ENCODE assay signal across 8 cellular contexts in the genomic region with DNA sequence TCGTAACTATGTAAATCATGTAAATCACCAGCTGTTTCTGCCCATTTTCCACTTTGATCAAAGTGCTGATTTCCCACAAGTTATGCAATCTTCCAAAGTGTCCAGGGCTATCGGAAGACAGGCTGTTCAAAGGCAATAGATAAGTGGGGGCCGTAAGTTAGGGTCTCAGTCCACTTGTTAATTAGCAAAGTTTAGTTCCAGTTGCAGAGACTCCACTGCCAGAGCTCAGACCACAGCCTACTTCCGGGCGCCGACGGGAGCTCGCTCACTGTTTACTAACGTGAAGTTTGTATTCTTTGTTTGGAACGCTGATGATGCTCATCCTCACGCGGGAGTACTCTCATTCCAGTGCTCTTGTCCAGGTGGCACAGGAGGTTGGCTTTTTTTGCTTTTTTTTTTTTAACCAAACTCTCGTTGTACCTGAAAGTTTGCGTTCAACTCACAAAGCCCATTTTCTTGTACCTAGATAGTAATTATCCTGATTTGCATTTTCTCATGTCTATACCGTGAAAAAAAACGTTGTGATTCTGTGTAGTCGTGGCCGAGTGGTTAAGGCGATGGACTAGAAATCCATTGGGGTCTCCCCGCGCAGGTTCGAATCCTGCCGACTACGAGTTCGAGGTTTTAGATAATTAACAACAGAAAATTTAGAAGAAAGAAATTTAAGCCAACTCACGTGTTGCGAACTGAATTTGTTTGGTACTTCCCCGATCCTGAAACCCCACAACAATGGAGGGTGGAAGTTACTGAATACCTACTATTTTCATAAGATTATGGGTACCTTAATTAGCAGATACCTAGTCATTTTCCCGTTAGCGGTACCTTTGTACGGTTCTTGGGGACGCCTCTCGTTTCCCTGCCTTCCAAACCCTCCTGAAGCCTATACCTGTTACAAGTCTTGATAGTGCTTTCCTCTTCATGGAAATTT. TPM values are rescaled to one million over a fixed set of nuclear protein-coding genes. Genes with fewer than 3 reads are reported as not detected.
DNase-seq lines count a peak whose midpoint lies in the region; ATAC-seq, FAIRE-seq and TF ChIP-seq lines count a peak whose summit lies in the region.

No MANE protein-coding gene starts in this region.

- no peaks in the 10 kb centered on the region for H3K9me3 ChIP-seq in Panc1 (ENCODE audit: control insufficient read depth, insufficient read depth, low read depth, low read length)
- H3K9me3 ChIP-seq in neuron (ENCODE audit: low read length): no peaks in the 10 kb centered on the region
- H3K9me3 ChIP-seq in transverse colon: no peaks in the 10 kb centered on the region

- TF ChIP-seq CTCF in Panc1 (IDR thresholded peaks at IDR 0.05): no peak
- no peak for TF ChIP-seq CTCF in fibroblast of pulmonary artery (IDR thresholded peaks at IDR 0.05; ENCODE audit: low read length, missing control alignments)
- TF ChIP-seq CTCF in transverse colon (IDR thresholded peaks at IDR 0.05): no peak

- H3K9me3 Mint-ChIP-seq in activated T-cell treated with anti-CD3 and anti-CD28 coated beads, Interleukin-2, amount 50 U/mL, for 72 hours: no peaks in the 10 kb centered on the region

- ATAC-seq in GM19351 (IDR thresholded peaks at IDR 0.05; ENCODE audit: unreplicated experiment) (peak; percentile 53), Panc1 (peak; percentile 71)
- ATAC-seq in activated T-cell treated with anti-CD3 and anti-CD28 coated beads, Interleukin-2, amount 50 U/mL, for 72 hours (replicated peaks in 1 of 2): peak; percentile 73 to 76

- H3K4me1 Mint-ChIP-seq in activated T-cell treated with anti-CD3 and anti-CD28 coated beads, Interleukin-2, amount 50 U/mL, for 72 hours (ENCODE audit: low read depth): peaks cover 42% of the 10 kb centered on the region

- H3K4me1 ChIP-seq in Panc1 (ENCODE audit: control insufficient read depth, insufficient read depth, low read length): peaks cover 32% of the 10 kb centered on the region
- H3K4me1 ChIP-seq in neuron (ENCODE audit: insufficient read depth, low read length): peaks cover 4% of the 10 kb centered on the region
- peaks cover 0 to 17% (median 10%) of the 10 kb centered on the region in 4 donors for H3K4me1 ChIP-seq in transverse colon

- peaks cover 0 to 1% of the 10 kb centered on the region in 2 donors for H3K36me3 Mint-ChIP-seq in activated T-cell treated with anti-CD3 and anti-CD28 coated beads, Interleukin-2, amount 50 U/mL, for 72 hours (ENCODE audit: insufficient read depth in 2 of 2)

- TF ChIP-seq EP300 in transverse colon (IDR thresholded peaks at IDR 0.05; ENCODE audit: low read depth): no peak

- peaks cover 15% of the 10 kb centered on the region for H3K27me3 Mint-ChIP-seq in activated T-cell treated with anti-CD3 and anti-CD28 coated beads, Interleukin-2, amount 50 U/mL, for 72 hours (ENCODE audit: low read depth)

- POLR2A ChIA-PET in Panc1 (lab: Charles Lee): interaction anchor here (0.5 kb wide), 1 partner anchor 289 kb away, joined by 3 read pairs; no protein-coding TSS in a partner anchor

- FAIRE-seq in HTR-8/SVneo (lab: Jason Lieb, UNC): peak; percentile 16

- no peak for TF ChIP-seq POLR2A in transverse colon (IDR thresholded peaks at IDR 0.05)

- H3K27ac ChIP-seq in Panc1 (ENCODE audit: low read length) (peak overlapping the region; percentile 64), transverse colon (peak overlapping the region; percentile 9 to 40 (median 24))

- H2AFZ ChIP-seq in neuron (ENCODE audit: low read depth, low read length): peak overlapping the region; percentile 72

- 1% methylated on average over 27 to 33 of the region's 33 CpGs for WGBS in transverse colon (ENCODE audit: low coverage in 1 of 2), 2 donors

- peak overlapping the region; percentile 83 to 98 for H3K4me3 Mint-ChIP-seq in activated T-cell treated with anti-CD3 and anti-CD28 coated beads, Interleukin-2, amount 50 U/mL, for 72 hours

- CTCF ChIA-PET in Panc1 (lab: Charles Lee): interaction anchor here (0.7 to 1.4 kb wide), 2 partner anchors 16 to 33 kb away, joined by 4 read pairs; no protein-coding TSS in a partner anchor

- peak overlapping the region; percentile 67 to 74 for H3K4me3 ChIP-seq in Panc1 (ENCODE audit: low read depth in 2 of 2, low read length in 2 of 2)
- H3K4me3 ChIP-seq in fibroblast of pulmonary artery (replicated peaks; ENCODE audit: low read depth, low read length): peak overlapping the region; percentile 68
- H3K4me3 ChIP-seq in neuron (ENCODE audit: low read length): peak overlapping the region; percentile 78
- peak overlapping the region in 3 of 4 donors; percentile 31 to 47 (median 31) for H3K4me3 ChIP-seq in transverse colon

- no peaks in the 10 kb centered on the region for H3K36me3 ChIP-seq in Panc1 (ENCODE audit: control insufficient read depth, insufficient read depth, low read length)
- H3K36me3 ChIP-seq in neuron (ENCODE audit: insufficient read depth, low read length): no peaks in the 10 kb centered on the region
- H3K36me3 ChIP-seq in transverse colon: no peaks in the 10 kb centered on the region

- intact Hi-C loops in Panc1 (cut with micrococcal nuclease; ENCODE audit: unreplicated experiment): loop anchor here (2.0 to 10.0 kb wide), 2 partner anchors 24 to 182 kb away; no protein-coding TSS in a partner anchor
- intact Hi-C loops in transverse colon (cut with DNase I; ENCODE audit: low total_unique reads): no loop called here

- BruUV-seq in Panc1 (replicated peaks; lab: Mats Ljungman, UMichigan): no TSS peak

- H3K27me3 ChIP-seq in Panc1 (ENCODE audit: control insufficient read depth, insufficient read depth, low read length) (peaks cover 2% of the 10 kb centered on the region; the same call in 1 of the 2 replicates), neuron (ENCODE audit: insufficient read depth, low read length) (no peaks in the 10 kb centered on the region), transverse colon (peaks cover 56% of the 10 kb centered on the region)

- in situ Hi-C loops in Panc1 (cut with HindIII; ENCODE audit: low pct_unique_long_range_greater_than_20kb, low sequenced_read_pairs) (no loop called here), transverse colon (cut with MboI; ENCODE audit: low pct_ligation_motif_present in 1 of 4, low pct_unique_long_range_greater_than_20kb in 1 of 4, low sequenced_read_pairs in 3 of 4) (loop anchor here in 3 of 4 donors (25.0 kb wide), 7 partner anchors 235 to 1190 kb away; partner anchors contain the start of gene OR2B2 (in 1 of the 3))

- H3K27ac Mint-ChIP-seq in activated T-cell treated with anti-CD3 and anti-CD28 coated beads, Interleukin-2, amount 50 U/mL, for 72 hours: peak overlapping the region; percentile 98

- DNase-seq in Ammon's horn (ENCODE audit: low spot score): peak; percentile 18
- DNase-seq in HTR-8/SVneo (ENCODE audit: insufficient read length, low spot score): no peak
- peak; percentile 90 for DNase-seq in Panc1 (ENCODE audit: low read depth, low spot score)
- peak; percentile 68 to 72 for DNase-seq in activated T-cell treated with anti-CD3 and anti-CD28 coated beads, Interleukin-2, amount 50 U/mL, for 72 hours
- peak; percentile 71 for DNase-seq in fibroblast of pulmonary artery (ENCODE audit: low read depth)
- DNase-seq in transverse colon: peak; percentile 57

RNA-seq across cellular contexts. Expression of gene ZNF184, which starts 29.9 kb away (rescaled TPM):
- total RNA-seq in Panc1 (2021; ENCODE audit: unreplicated experiment) (7.8 TPM), transverse colon (1 to 10 TPM; 2.8 to 9.7 (median 6.9) TPM)
- polyA plus RNA-seq in Panc1 (2012; ENCODE audit: insufficient read length): 3.0 TPM
- 10 to 100 TPM; 12.3 to 13.1 TPM for total RNA-seq in activated T-cell treated with anti-CD3 and anti-CD28 coated beads, Interleukin-2, amount 50 U/mL, for 72 hours
